ENCODE assay signal across 1 cellular context in the genomic region with DNA sequence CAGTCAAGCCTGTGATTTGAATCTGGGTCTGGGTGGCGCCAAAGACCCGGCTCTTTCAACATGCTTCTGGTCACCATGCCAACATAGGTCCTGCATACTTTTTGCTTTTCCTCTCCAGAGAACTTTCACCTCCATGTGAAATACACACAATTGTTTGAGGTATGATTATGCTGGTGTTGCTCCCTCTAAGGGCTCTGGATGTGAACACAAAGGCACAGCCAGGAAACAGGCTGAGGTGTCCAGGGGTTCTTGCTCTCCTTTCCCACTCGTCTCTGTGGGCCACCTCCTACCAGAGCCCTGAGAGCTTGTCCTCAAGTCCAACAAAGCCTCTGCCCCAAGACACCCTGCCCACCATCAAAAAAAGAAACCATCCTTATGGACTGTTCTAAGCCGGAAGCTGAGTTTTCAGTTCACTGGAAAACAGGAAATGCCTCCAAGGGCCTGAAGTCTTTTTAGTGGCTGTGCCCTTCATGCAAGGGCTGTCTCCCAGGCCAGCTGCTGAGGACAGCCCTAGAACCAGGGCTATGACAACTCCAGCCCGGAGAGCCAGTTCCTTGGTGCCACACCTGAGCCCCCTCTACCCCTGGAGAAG.
TF ChIP-seq lines count a peak whose summit lies in the region.

No MANE protein-coding gene starts in this region.

TF ChIP-seq in SK-N-SH, 30 proteins besides CTCF, POLR2A, EP300 and RAD21 (continued from another document):
- TF ChIP-seq, protein P1, sequence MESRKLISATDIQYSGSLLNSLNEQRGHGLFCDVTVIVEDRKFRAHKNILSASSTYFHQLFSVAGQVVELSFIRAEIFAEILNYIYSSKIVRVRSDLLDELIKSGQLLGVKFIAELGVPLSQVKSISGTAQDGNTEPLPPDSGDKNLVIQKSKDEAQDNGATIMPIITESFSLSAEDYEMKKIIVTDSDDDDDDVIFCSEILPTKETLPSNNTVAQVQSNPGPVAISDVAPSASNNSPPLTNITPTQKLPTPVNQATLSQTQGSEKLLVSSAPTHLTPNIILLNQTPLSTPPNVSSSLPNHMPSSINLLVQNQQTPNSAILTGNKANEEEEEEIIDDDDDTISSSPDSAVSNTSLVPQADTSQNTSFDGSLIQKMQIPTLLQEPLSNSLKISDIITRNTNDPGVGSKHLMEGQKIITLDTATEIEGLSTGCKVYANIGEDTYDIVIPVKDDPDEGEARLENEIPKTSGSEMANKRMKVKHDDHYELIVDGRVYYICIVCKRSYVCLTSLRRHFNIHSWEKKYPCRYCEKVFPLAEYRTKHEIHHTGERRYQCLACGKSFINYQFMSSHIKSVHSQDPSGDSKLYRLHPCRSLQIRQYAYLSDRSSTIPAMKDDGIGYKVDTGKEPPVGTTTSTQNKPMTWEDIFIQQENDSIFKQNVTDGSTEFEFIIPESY (IDR thresholded peaks at IDR 0.05; ENCODE audit: borderline replicate concordance, low read depth) = no peak
- TF ChIP-seq SIN3A (IDR thresholded peaks at IDR 0.05; ENCODE audit: borderline replicate concordance, low read depth, low read length) (no peak), FOXM1 (IDR thresholded peaks at IDR 0.05; ENCODE audit: low read depth) (no peak), GABPA (IDR thresholded peaks at IDR 0.05; ENCODE audit: low read depth) (no peak), TAF1 (IDR thresholded peaks at IDR 0.05; ENCODE audit: borderline replicate concordance, low read depth, low read length) (no peak)
